In the genomic region with DNA sequence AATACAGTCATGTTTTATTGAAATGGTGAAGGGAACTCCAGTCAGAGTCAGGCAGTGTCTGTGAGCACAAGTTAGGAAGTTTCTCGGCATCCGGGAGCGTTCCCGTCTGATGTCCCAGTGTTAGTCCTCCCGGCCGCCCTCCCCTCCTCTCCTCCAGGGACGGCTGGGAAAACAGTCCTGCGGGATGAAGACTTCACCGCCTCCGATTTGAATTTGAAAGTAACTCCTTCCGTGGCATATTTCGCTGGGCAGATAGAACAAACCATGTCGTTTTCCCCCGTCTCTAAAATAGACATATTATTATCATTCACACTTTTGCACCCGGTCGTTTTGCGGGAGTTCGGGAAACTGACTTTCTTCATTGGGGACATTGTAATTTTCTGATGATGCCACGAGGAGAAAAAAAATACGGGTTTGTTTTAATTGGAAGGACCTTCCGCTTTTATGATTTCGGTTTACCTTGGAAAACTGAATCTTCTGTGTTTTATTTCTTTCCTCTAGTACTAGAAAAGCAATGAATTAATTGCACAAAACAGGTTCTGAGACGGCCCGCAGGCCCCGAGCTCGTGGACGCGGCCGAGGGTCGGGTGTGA, we compare ENCODE assay signal across 8 cellular contexts.
DNase-seq lines count a peak whose midpoint lies in the region; ATAC-seq, FAIRE-seq and TF ChIP-seq lines count a peak whose summit lies in the region.

No MANE protein-coding gene starts in this region.

- 11% methylated on average over 30 of the region's 30 CpGs for WGBS in liver
- WGBS in HepG2 (ENCODE audit: low lambda C conversion rate): 73% methylated on average over 30 of the region's 30 CpGs

- ATAC-seq in HepG2 (no peak), mucosa of descending colon (peak; percentile 32), HG03108 (IDR thresholded peaks at IDR 0.05; ENCODE audit: unreplicated experiment) (no peak), GM18520 (IDR thresholded peaks at IDR 0.05; ENCODE audit: unreplicated experiment) (no peak)

- CTCF ChIA-PET in HepG2 (lab: Yijun Ruan, JAX; ENCODE audit: low intra/inter-chr PET ratio, low total read pairs): no interaction called here

- peak overlapping the region in 2 of 3 donors; percentile 42 to 57 for H3K4me3 ChIP-seq in liver (ENCODE audit: low read depth in 1 of 3, low read length in 3 of 3)
- H3K4me3 ChIP-seq in HepG2 (replicated peaks in 1 of 3; ENCODE audit: insufficient read depth in 1 of 3, low read depth in 2 of 3, low read length in 3 of 3): no peak overlapping the region
- no peak overlapping the region for H3K4me3 ChIP-seq in mucosa of descending colon
- H3K4me3 ChIP-seq in vagina: peak overlapping the region; percentile 15 to 34

- no peak for FAIRE-seq in HepG2 (lab: Jason Lieb, UNC)

- no peak overlapping the region for H3K4me2 ChIP-seq in HepG2 (ENCODE audit: low read depth, low read length)

- H4K20me1 ChIP-seq in HepG2 (ENCODE audit: insufficient read depth, low read length): no peaks in the 10 kb centered on the region

- BruUV-seq in HepG2 (replicated peaks; lab: Mats Ljungman, UMichigan): no TSS peak

- no peaks in the 10 kb centered on the region for H3K79me2 ChIP-seq in HepG2 (ENCODE audit: insufficient read depth, low read length)

- no peak for TF ChIP-seq CTCF in liver (IDR thresholded peaks at IDR 0.05; ENCODE audit: low read depth, low read length, missing input control)
- TF ChIP-seq CTCF in HepG2 (CRISPR knock-in tag; IDR thresholded peaks at IDR 0.05): no peak
- TF ChIP-seq CTCF in mucosa of descending colon (IDR thresholded peaks at IDR 0.05): no peak
- TF ChIP-seq CTCF in vagina (IDR thresholded peaks at IDR 0.05): no peak

- no peaks in the 10 kb centered on the region for H3K36me3 ChIP-seq in liver (ENCODE audit: control insufficient read depth in 4 of 4, insufficient read depth in 3 of 4, low read depth in 1 of 4, low read length in 3 of 4)
- no peaks in the 10 kb centered on the region for H3K36me3 ChIP-seq in HepG2 (replicated peaks in 1 of 2; ENCODE audit: control insufficient read depth in 1 of 2, insufficient read depth in 2 of 2, low read length in 2 of 2)
- no peaks in the 10 kb centered on the region for H3K36me3 ChIP-seq in mucosa of descending colon (ENCODE audit: low read depth)
- no peaks in the 10 kb centered on the region for H3K36me3 ChIP-seq in vagina

- H3K27me3 ChIP-seq in liver (ENCODE audit: control insufficient read depth in 4 of 4, insufficient read depth in 4 of 4, low read length in 3 of 4) (no peaks in the 10 kb centered on the region), HepG2 (ENCODE audit: control insufficient read depth in 1 of 2, insufficient read depth in 2 of 2, low read length in 2 of 2) (peaks cover 0 to 1% of the 10 kb centered on the region in 2 experiments; a peak in 1 of 5 replicates), vagina (no peaks in the 10 kb centered on the region)

- H2AFZ ChIP-seq in HepG2 (ENCODE audit: low read length): no peak overlapping the region

- TF ChIP-seq EP300 in HepG2 (IDR thresholded peaks at IDR 0.05; ENCODE audit: low read depth in 2 of 2, low read length in 2 of 2) (no peak), HepG2 (CRISPR knock-in tag; IDR thresholded peaks at IDR 0.05; ENCODE audit: borderline replicate concordance) (no peak)

- intact Hi-C loops in HepG2 (cut with micrococcal nuclease; ENCODE audit: unreplicated experiment) (no loop called here), mucosa of descending colon (cut with DNase I, micrococcal nuclease) (no loop called here), vagina (cut with DNase I) (no loop called here)

- DNase-seq in HepG2 (ENCODE audit: low spot score) (no peak), mucosa of descending colon (peak in 2 of 3 donors; percentile 25 to 40), vagina (ENCODE audit: extremely low spot score in 2 of 2) (no peak), HUDEP-2 (lab: John Stamatoyannopoulos, UW; ENCODE audit: unreplicated experiment in 76 of 76) (no peak)

- H3K27ac ChIP-seq in liver (ENCODE audit: low read depth in 1 of 2, low read length in 2 of 2) (no peak overlapping the region), HepG2 (ENCODE audit: extremely low read length, insufficient read depth, low read length) (no peak overlapping the region), cingulate gyrus (ENCODE audit: low read depth, low read length) (peak overlapping the region; percentile 47), vagina (no peak overlapping the region)

- POLR2A ChIA-PET in HepG2 (lab: Yijun Ruan, JAX): no interaction called here

- in situ Hi-C loops in HepG2 (cut with HindIII; ENCODE audit: extremely low pct_ligation_motif_present, low pct_unique_long_range_greater_than_20kb): no loop called here

- H3K4me1 ChIP-seq in liver (ENCODE audit: control insufficient read depth in 4 of 4, insufficient read depth in 4 of 4, low read length in 3 of 4): peaks cover 0 to 6% (median 5%) of the 10 kb centered on the region in 4 donors
- H3K4me1 ChIP-seq in HepG2 (ENCODE audit: insufficient read depth, low read length): peaks cover 18% of the 10 kb centered on the region
- H3K4me1 ChIP-seq in mucosa of descending colon (ENCODE audit: low read depth): peaks cover 5% of the 10 kb centered on the region
- peaks cover 12% of the 10 kb centered on the region for H3K4me1 ChIP-seq in vagina

- H3K9me3 ChIP-seq in liver (ENCODE audit: control insufficient read depth in 4 of 4, low read length in 3 of 4) (peaks cover 0 to 4% (median 0%) of the 10 kb centered on the region in 4 donors), HepG2 (ENCODE audit: low read length) (no peaks in the 10 kb centered on the region), mucosa of descending colon (no peaks in the 10 kb centered on the region), vagina (no peaks in the 10 kb centered on the region)

- no peak for TF ChIP-seq POLR2A in HepG2 (IDR thresholded peaks at IDR 0.05; ENCODE audit: insufficient read depth in 1 of 2, low read depth in 2 of 2, low read length in 2 of 2)
- TF ChIP-seq POLR2A in vagina (IDR thresholded peaks at IDR 0.05): no peak

- no peak for TF ChIP-seq RAD21 in liver (IDR thresholded peaks at IDR 0.05)
- no peak for TF ChIP-seq RAD21 in HepG2 (CRISPR knock-in tag; IDR thresholded peaks at IDR 0.05)

- H3K9ac ChIP-seq in liver (ENCODE audit: low read depth in 1 of 2, low read length in 2 of 2) (peak overlapping the region in 1 of 2 donors; percentile 44), HepG2 (ENCODE audit: insufficient read depth, low read depth, low read length) (no peak overlapping the region)

TF ChIP-seq in liver, 16 proteins besides CTCF, POLR2A, EP300 and RAD21:
- TF ChIP-seq SP1 (IDR thresholded peaks at IDR 0.05) (no peak), REST (IDR thresholded peaks at IDR 0.05) (no peak), YY1 (IDR thresholded peaks at IDR 0.05) (no peak), HNF4A (conservative IDR thresholded peaks at IDR 0.05) (no peak)

TF ChIP-seq in HepG2, 621 proteins besides CTCF, POLR2A, EP300 and RAD21 (continues in another document):
- TF ChIP-seq BRD4 (CRISPR knock-in tag; IDR thresholded peaks at IDR 0.05) (no peak), SCMH1 (CRISPR knock-in tag; IDR thresholded peaks at IDR 0.05; ENCODE audit: borderline replicate concordance) (no peak), ZNF563 (CRISPR knock-in tag; IDR thresholded peaks at IDR 0.05) (no peak), SNAI1 (CRISPR knock-in tag; IDR thresholded peaks at IDR 0.05; ENCODE audit: borderline replicate concordance) (no peak), ZBTB38 (CRISPR knock-in tag; IDR thresholded peaks at IDR 0.05) (no peak), KLF6 (CRISPR knock-in tag; IDR thresholded peaks at IDR 0.05) (no peak), KDM6A (CRISPR knock-in tag; IDR thresholded peaks at IDR 0.05; ENCODE audit: low read depth) (no peak), NR2F6 (IDR thresholded peaks at IDR 0.05) (no peak), NR2F6 (CRISPR knock-in tag; IDR thresholded peaks at IDR 0.05) (no peak), HNRNPL (IDR thresholded peaks at IDR 0.05; ENCODE audit: low read depth, low read length) (no peak), HOXA7 (CRISPR knock-in tag; IDR thresholded peaks at IDR 0.05) (no peak), ZNF564 (CRISPR knock-in tag; IDR thresholded peaks at IDR 0.05) (no peak), ZNF589 (CRISPR knock-in tag; conservative IDR thresholded peaks at IDR 0.05) (no peak), ZNF639 (CRISPR knock-in tag; conservative IDR thresholded peaks at IDR 0.05) (no peak), MXD1 (CRISPR knock-in tag; IDR thresholded peaks at IDR 0.05) (no peak), YY1 (IDR thresholded peaks at IDR 0.05; ENCODE audit: insufficient read depth, insufficient replicate concordance, low read depth, low read length) (no peak)
- TF ChIP-seq, protein P1, sequence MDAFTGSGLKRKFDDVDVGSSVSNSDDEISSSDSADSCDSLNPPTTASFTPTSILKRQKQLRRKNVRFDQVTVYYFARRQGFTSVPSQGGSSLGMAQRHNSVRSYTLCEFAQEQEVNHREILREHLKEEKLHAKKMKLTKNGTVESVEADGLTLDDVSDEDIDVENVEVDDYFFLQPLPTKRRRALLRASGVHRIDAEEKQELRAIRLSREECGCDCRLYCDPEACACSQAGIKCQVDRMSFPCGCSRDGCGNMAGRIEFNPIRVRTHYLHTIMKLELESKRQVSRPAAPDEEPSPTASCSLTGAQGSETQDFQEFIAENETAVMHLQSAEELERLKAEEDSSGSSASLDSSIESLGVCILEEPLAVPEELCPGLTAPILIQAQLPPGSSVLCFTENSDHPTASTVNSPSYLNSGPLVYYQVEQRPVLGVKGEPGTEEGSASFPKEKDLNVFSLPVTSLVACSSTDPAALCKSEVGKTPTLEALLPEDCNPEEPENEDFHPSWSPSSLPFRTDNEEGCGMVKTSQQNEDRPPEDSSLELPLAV (CRISPR knock-in tag; conservative IDR thresholded peaks at IDR 0.05; ENCODE audit: low read depth): no peak

Comparison
In these comparisons a context has a peak if more than half of its experiments do, and no peak if none do; other contexts are left out.
1. H3K4me3 ChIP-seq: peak in liver (2 of 3) and vagina (2 of 2); none in HepG2 (0 of 3) and mucosa of descending colon (single experiment).
2. DNase-seq: peak in mucosa of descending colon (2 of 3); none in HepG2 (single experiment), vagina (0 of 2) and HUDEP-2 (0 of 76).